Comparison of ENCODE assay signal across 15 cellular contexts in the genomic region with DNA sequence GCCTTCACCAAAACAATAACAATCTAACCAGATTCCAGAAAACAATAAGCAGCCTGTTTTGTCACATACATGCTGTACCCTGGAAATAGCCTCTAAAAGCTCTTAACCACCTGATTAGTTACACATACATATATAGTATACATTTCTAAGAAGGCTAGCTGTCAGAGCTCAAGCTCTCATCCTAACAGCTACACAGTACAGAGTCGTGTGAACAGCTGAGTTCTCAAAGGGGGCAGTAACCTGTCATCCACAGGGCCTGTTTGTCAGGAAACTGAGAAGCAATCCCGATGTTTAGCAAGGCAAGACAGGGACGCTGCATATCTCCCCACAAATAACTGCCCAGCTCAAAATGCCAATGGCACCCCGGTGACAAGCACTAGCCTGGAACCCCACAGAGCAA. TPM values are rescaled to one million over a fixed set of nuclear protein-coding genes. Genes with fewer than 3 reads are reported as not detected.
DNase-seq lines count a peak whose midpoint lies in the region; ATAC-seq, FAIRE-seq and TF ChIP-seq lines count a peak whose summit lies in the region.
"Had no signal": no experiment of that assay in that cellular context is flagged by ENCODE, and none has a peak within 500 bp of the region (broad histone marks: within the 10 kb centered on the region; RNA-seq: fewer than 3 reads in every experiment).

No MANE protein-coding gene starts in this region.

- no peak overlapping the region for H3K9ac ChIP-seq in endodermal cell (ENCODE audit: extremely low read depth, low read length, poor library complexity, severe bottlenecking)

- H3K27me3 Mint-ChIP-seq in T-cell (no peaks in the 10 kb centered on the region), endodermal cell (ENCODE audit: insufficient read depth) (no peaks in the 10 kb centered on the region), type B pancreatic cell (no peaks in the 10 kb centered on the region)

- H3K9me3 Mint-ChIP-seq in T-cell (no peaks in the 10 kb centered on the region), endodermal cell (no peaks in the 10 kb centered on the region), type B pancreatic cell (no peaks in the 10 kb centered on the region)

- no peak for ATAC-seq in left cardiac atrium
- peak in 1 of 4 experiments; percentile 31 for ATAC-seq in T-cell (replicated peaks in 1 of 4)

- CTCF ChIA-PET in T-cell (lab: Charles Lee) = interaction anchor here (0.7 to 1.1 kb wide), 2 partner anchors 16 to 133 kb away, joined by 3 to 4 read pairs; no protein-coding TSS in a partner anchor

- no peak for FAIRE-seq in RCC 7860 (lab: Jason Lieb, UNC)
- FAIRE-seq: TTC549 had no signal

- TF ChIP-seq CTCF in left ventricle myocardium inferior (IDR thresholded peaks at IDR 0.05; ENCODE audit: borderline replicate concordance) (no peak), endodermal cell (conservative IDR thresholded peaks at IDR 0.05) (no peak), type B pancreatic cell (conservative IDR thresholded peaks at IDR 0.05) (no peak), tibial artery (IDR thresholded peaks at IDR 0.05) (no peak)

- H3K36me3 ChIP-seq in left ventricle myocardium inferior (peaks cover 3% of the 10 kb centered on the region), endodermal cell (ENCODE audit: control insufficient read depth, insufficient read depth, low read length) (peaks cover 27% of the 10 kb centered on the region), tibial artery (peaks cover 0 to 9% (median 0%) of the 10 kb centered on the region in 3 donors)

- H3K4me1 ChIP-seq in left ventricle myocardium inferior (peaks cover 80% of the 10 kb centered on the region), endodermal cell (ENCODE audit: control insufficient read depth, insufficient read depth, low read length) (peaks cover 5% of the 10 kb centered on the region), tibial artery (peaks cover 0 to 53% (median 28%) of the 10 kb centered on the region in 4 donors)

- 79 to 88% methylated on average over 3 to 4 of the region's 4 CpGs for WGBS in endodermal cell (ENCODE audit: insufficient coverage in 1 of 2, insufficient read length in 1 of 2), 2 experiments

- H3K4me1 Mint-ChIP-seq in T-cell (peaks cover 90 to 99% (median 98%) of the 10 kb centered on the region in 3 donors), endodermal cell (peaks cover 47% of the 10 kb centered on the region), type B pancreatic cell (ENCODE audit: unreplicated experiment) (peaks cover 47% of the 10 kb centered on the region)

- H3K4me3 Mint-ChIP-seq in T-cell (no peak overlapping the region), endodermal cell (no peak overlapping the region), type B pancreatic cell (peak overlapping the region; percentile 18)

- H3K27ac Mint-ChIP-seq in T-cell (peak overlapping the region; percentile 65 to 87), endodermal cell (no peak overlapping the region), type B pancreatic cell (no peak overlapping the region)

- H3K27me3 ChIP-seq in left ventricle myocardium inferior (ENCODE audit: low read depth) = no peaks in the 10 kb centered on the region
- no peaks in the 10 kb centered on the region for H3K27me3 ChIP-seq in endodermal cell (ENCODE audit: control insufficient read depth, insufficient read depth, low read length, poor library complexity, severe bottlenecking)
- no peaks in the 10 kb centered on the region for H3K27me3 ChIP-seq in tibial artery
- H3K27me3 ChIP-seq: tibial nerve had no signal

- H3K4me3 ChIP-seq in left ventricle myocardium inferior = no peak overlapping the region
- no peak overlapping the region for H3K4me3 ChIP-seq in endodermal cell (ENCODE audit: low read length)
- H3K4me3 ChIP-seq in tibial artery = no peak overlapping the region
- H3K4me3 ChIP-seq: tibial nerve had no signal

- H3K27ac ChIP-seq in left ventricle myocardium inferior (replicated peaks) (peak overlapping the region; percentile 7), endodermal cell (ENCODE audit: low read depth, low read length) (peak overlapping the region; percentile 14), tibial artery (no peak overlapping the region)
- H3K27ac ChIP-seq: tibial nerve had no signal

- no peak for DNase-seq in left ventricle myocardium inferior
- DNase-seq in left cardiac atrium = no peak
- DNase-seq in T-cell = no peak
- no peak for DNase-seq in endodermal cell
- DNase-seq in type B pancreatic cell (ENCODE audit: extremely low spot score, unreplicated experiment) = no peak
- no peak for DNase-seq in tibial artery
- DNase-seq in RCC 7860 (ENCODE audit: low spot score) = no peak
- DNase-seq in RKO (ENCODE audit: low spot score) = no peak
- DNase-seq: activated effector memory CD4-positive, alpha-beta T cell treated with Interleukin-2 at 50 U/mL for 16 hours; cortex of kidney; DMS 273 treated with DMSO at 0.1 percent for 48 hours; NCI-H146; NCI-H446 had no signal

- POLR2A ChIA-PET in T-cell (lab: Charles Lee) = interaction anchor here in 1 of 2 donors (1.0 kb wide), 1 partner anchor 44 kb away, joined by 3 read pairs; no protein-coding TSS in a partner anchor

- peaks cover 23% of the 10 kb centered on the region for H3K36me3 Mint-ChIP-seq in T-cell
- peaks cover 18% of the 10 kb centered on the region for H3K36me3 Mint-ChIP-seq in endodermal cell (ENCODE audit: low read depth)
- H3K36me3 Mint-ChIP-seq in type B pancreatic cell = peaks cover 19% of the 10 kb centered on the region

- H3K9me3 ChIP-seq in left ventricle myocardium inferior (replicated peaks) (no peaks in the 10 kb centered on the region), endodermal cell (ENCODE audit: control insufficient read depth, low read length) (no peaks in the 10 kb centered on the region), tibial artery (no peaks in the 10 kb centered on the region)
- H3K9me3 ChIP-seq: tibial nerve had no signal

- intact Hi-C loops in left ventricle myocardium inferior (cut with micrococcal nuclease) = no loop called here
- intact Hi-C loops in left cardiac atrium (cut with DNase I) = no loop called here
- intact Hi-C loops in tibial artery (cut with DNase I; ENCODE audit: low total_unique reads) = no loop called here

RNA-seq across cellular contexts. Expression of gene STK24, which starts 56.9 kb away (rescaled TPM):
- total RNA-seq in left ventricle myocardium inferior (66.2 TPM), left cardiac atrium (10 to 100 TPM; 57.6 to 62.2 TPM), T-cell (100 to 1,000 TPM in 4 of 5 donors, 10 to 100 TPM in 1; 92.1 to 143 (median 113) TPM), endodermal cell (100 to 1,000 TPM; 115 to 125 TPM), type B pancreatic cell (ENCODE audit: low replicate concordance) (121 and 180 TPM in 2 replicates)
- 109 TPM for polyA plus RNA-seq in endodermal cell (2013, experiment 1 of 2)
- polyA plus RNA-seq in endodermal cell (2013, experiment 2 of 2) = 110 TPM

Comparison
In these comparisons a context has a peak if more than half of its experiments do, and no peak if none do; other contexts are left out.
1. H3K27ac ChIP-seq: peak in left ventricle myocardium inferior (single experiment) and endodermal cell (single experiment); none in tibial artery (0 of 2).
2. H3K27ac Mint-ChIP-seq: peak in T-cell (2 of 2); none in endodermal cell (single experiment) and type B pancreatic cell (single experiment).